In genomic region chr1:206744683-206745082, GRCh38 we compare ENCODE assay signal across 18 cellular contexts. TPM values are rescaled to one million over a fixed set of nuclear protein-coding genes. Genes with fewer than 3 reads are reported as not detected.
DNase-seq lines count a peak whose midpoint lies in the region; ATAC-seq and TF ChIP-seq lines count a peak whose summit lies in the region.
"Had no signal": no experiment of that assay in that cellular context is flagged by ENCODE, and none has a peak within 500 bp of the region (broad histone marks: within the 10 kb centered on the region; RNA-seq: fewer than 3 reads in every experiment).

No MANE protein-coding gene starts in this region.

- peaks cover 14 to 44% (median 29%) of the 10 kb centered on the region in 4 donors for H3K4me1 Mint-ChIP-seq in CD4-positive, CD25-positive, alpha-beta regulatory T cell
- H3K4me1 Mint-ChIP-seq in activated B cell treated with CpG ODN at 0.5 μM for 24 hours, result peaks cover 49% of the 10 kb centered on the region

- CTCF ChIA-PET in activated B cell treated with CpG ODN at 0.5 μM for 24 hours (lab: Charles Lee), result no interaction called here

- H3K4me1 ChIP-seq in CD4-positive, CD25-positive, alpha-beta regulatory T cell (ENCODE audit: control insufficient read depth, insufficient read depth, low read length, poor library complexity, severe bottlenecking), result peaks cover 19% of the 10 kb centered on the region
- no peaks in the 10 kb centered on the region for H3K4me1 ChIP-seq in mesenchymal stem cell (ENCODE audit: control insufficient read depth, insufficient read depth, low read depth, low read length)
- H3K4me1 ChIP-seq: colonic mucosa, esophagus squamous epithelium, HAP-1, stomach had no signal

- H3K18ac ChIP-seq in mesenchymal stem cell (ENCODE audit: low read depth in 1 of 2, low read length in 2 of 2), result no peak overlapping the region

- H2BK12ac ChIP-seq in mesenchymal stem cell (ENCODE audit: low read length in 2 of 2), result no peak overlapping the region

- peak overlapping the region in 1 of 3 donors; percentile 34 for H3K27ac Mint-ChIP-seq in CD4-positive, CD25-positive, alpha-beta regulatory T cell
- peak overlapping the region; percentile 60 for H3K27ac Mint-ChIP-seq in activated B cell treated with CpG ODN at 0.5 μM for 24 hours

- no peak overlapping the region for H3K9ac ChIP-seq in mesenchymal stem cell (ENCODE audit: low read length)

- no peak overlapping the region for H4K8ac ChIP-seq in mesenchymal stem cell (ENCODE audit: low read length)

- H3K27ac ChIP-seq in CD4-positive, CD25-positive, alpha-beta regulatory T cell (ENCODE audit: insufficient read depth, low read length, poor library complexity, severe bottlenecking), result no peak overlapping the region
- no peak overlapping the region for H3K27ac ChIP-seq in mesenchymal stem cell (ENCODE audit: low read length, poor library complexity, severe bottlenecking)
- H3K27ac ChIP-seq: colonic mucosa, esophagus squamous epithelium, stomach had no signal

- H3K79me1 ChIP-seq in mesenchymal stem cell (replicated peaks; ENCODE audit: low read length, poor library complexity, severe bottlenecking), result no peaks in the 10 kb centered on the region

- no peak overlapping the region for H2BK5ac ChIP-seq in mesenchymal stem cell (ENCODE audit: low read depth, low read length, poor library complexity, severe bottlenecking)

- 67% methylated on average over 4 of the region's 4 CpGs for WGBS in mesenchymal stem cell

- peak in 1 of 3 donors; percentile 41 for DNase-seq in CD4-positive, CD25-positive, alpha-beta regulatory T cell
- DNase-seq in ELR (ENCODE audit: low read depth), result peak; percentile 31
- no peak for DNase-seq in activated B cell treated with CpG ODN at 0.5 μM for 24 hours
- peak; percentile 37 for DNase-seq in mesenchymal stem cell
- no peak for DNase-seq in NCI-H446 treated with DMSO at 0.1 percent for 48 hours (lab: John Stamatoyannopoulos, UW)
- DNase-seq in KG1 (lab: John Stamatoyannopoulos, UW), result no peak
- DNase-seq: anterior cingulate cortex, colonic mucosa, esophagus squamous epithelium, KBM-7, NCI-H1930, NCI-H526 treated with DMSO at 0.1 percent for 48 hours, stomach, T1000 had no signal

- no peak overlapping the region for H2AK5ac ChIP-seq in mesenchymal stem cell (ENCODE audit: low read length, severe bottlenecking)

- H3K23ac ChIP-seq in mesenchymal stem cell (ENCODE audit: low read length in 2 of 2), result no peak overlapping the region

- H3K4me3 Mint-ChIP-seq in CD4-positive, CD25-positive, alpha-beta regulatory T cell, result peak overlapping the region in 1 of 4 donors; percentile 58
- H3K4me3 Mint-ChIP-seq in activated B cell treated with CpG ODN at 0.5 μM for 24 hours, result no peak overlapping the region

- H3K9me3 ChIP-seq in CD4-positive, CD25-positive, alpha-beta regulatory T cell (ENCODE audit: control insufficient read depth in 2 of 2, low read length in 2 of 2), result no peaks in the 10 kb centered on the region
- no peaks in the 10 kb centered on the region for H3K9me3 ChIP-seq in mesenchymal stem cell (ENCODE audit: control insufficient read depth, low read length)
- H3K9me3 ChIP-seq: colonic mucosa, esophagus squamous epithelium, HAP-1, stomach had no signal

- H3K36me3 ChIP-seq in CD4-positive, CD25-positive, alpha-beta regulatory T cell (ENCODE audit: control insufficient read depth, insufficient read depth, low read length), result no peaks in the 10 kb centered on the region
- peaks cover 0 to 3% of the 10 kb centered on the region in 2 experiments for H3K36me3 ChIP-seq in mesenchymal stem cell (ENCODE audit: control insufficient read depth in 1 of 2, insufficient read depth in 2 of 2, low read depth in 1 of 2, low read length in 2 of 2)
- H3K36me3 ChIP-seq: colonic mucosa, esophagus squamous epithelium, HAP-1, stomach had no signal

- no peak overlapping the region for H3K4me2 ChIP-seq in mesenchymal stem cell (ENCODE audit: low read length, poor library complexity, severe bottlenecking)

- H3K27me3 ChIP-seq in CD4-positive, CD25-positive, alpha-beta regulatory T cell (ENCODE audit: control insufficient read depth, insufficient read depth, low read length), result no peaks in the 10 kb centered on the region
- H3K27me3 ChIP-seq in mesenchymal stem cell (ENCODE audit: control insufficient read depth in 1 of 2, insufficient read depth in 1 of 2, low read length in 2 of 2), result peaks cover 0 to 3% of the 10 kb centered on the region in 2 experiments
- H3K27me3 ChIP-seq: colonic mucosa, esophagus squamous epithelium, stomach had no signal

- H2BK120ac ChIP-seq in mesenchymal stem cell (ENCODE audit: low read depth, low read length), result no peak overlapping the region

- no peak overlapping the region for H2AFZ ChIP-seq in mesenchymal stem cell (ENCODE audit: low read depth, low read length)

- no peak for TF ChIP-seq CTCF in activated B cell treated with CpG ODN at 0.5 μM for 24 hours (IDR thresholded peaks at IDR 0.05)

- H2BK15ac ChIP-seq in mesenchymal stem cell (ENCODE audit: low read depth, poor library complexity, severe bottlenecking), result no peak overlapping the region

- no peak overlapping the region for H3K4ac ChIP-seq in mesenchymal stem cell (ENCODE audit: low read depth in 1 of 2, low read length in 2 of 2)

- POLR2A ChIA-PET in activated B cell treated with CpG ODN at 0.5 μM for 24 hours (lab: Charles Lee), result interaction anchor here (0.5 to 1.7 kb wide), 7 partner anchors 13 to 38 kb away, joined by 3 to 7 read pairs (median 4); partner anchors contain the start of gene IL19

- H3K14ac ChIP-seq in mesenchymal stem cell (ENCODE audit: low read length in 2 of 2), result no peak overlapping the region

- no peak overlapping the region for H4K91ac ChIP-seq in mesenchymal stem cell (ENCODE audit: low read length)

- no peaks in the 10 kb centered on the region for H3K36me3 Mint-ChIP-seq in CD4-positive, CD25-positive, alpha-beta regulatory T cell
- no peaks in the 10 kb centered on the region for H3K36me3 Mint-ChIP-seq in activated B cell treated with CpG ODN at 0.5 μM for 24 hours (ENCODE audit: low read depth)

- no peaks in the 10 kb centered on the region for H3K27me3 Mint-ChIP-seq in CD4-positive, CD25-positive, alpha-beta regulatory T cell
- H3K27me3 Mint-ChIP-seq in activated B cell treated with CpG ODN at 0.5 μM for 24 hours, result no peaks in the 10 kb centered on the region

- peak; percentile 47 for ATAC-seq in CD4-positive, CD25-positive, alpha-beta regulatory T cell (ENCODE audit: low read depth in 2 of 2)
- ATAC-seq in activated B cell treated with CpG ODN at 0.5 μM for 24 hours (ENCODE audit: low read depth) (no peak), GM21529 (IDR thresholded peaks at IDR 0.05; ENCODE audit: unreplicated experiment) (no peak), GM18861 (IDR thresholded peaks at IDR 0.05; ENCODE audit: unreplicated experiment) (no peak)
- ATAC-seq: left lobe of liver had no signal

- no peak overlapping the region for H3K4me3 ChIP-seq in CD4-positive, CD25-positive, alpha-beta regulatory T cell (ENCODE audit: low read depth, low read length)
- no peak overlapping the region for H3K4me3 ChIP-seq in mesenchymal stem cell (ENCODE audit: insufficient read depth in 1 of 2, low read depth in 1 of 2, low read length in 2 of 2)
- H3K4me3 ChIP-seq: colonic mucosa, esophagus squamous epithelium, HAP-1, stomach had no signal

- H3K9me3 Mint-ChIP-seq in CD4-positive, CD25-positive, alpha-beta regulatory T cell, result peaks cover 0 to 1% (median 0%) of the 10 kb centered on the region in 7 donors
- no peaks in the 10 kb centered on the region for H3K9me3 Mint-ChIP-seq in activated B cell treated with CpG ODN at 0.5 μM for 24 hours

- intact Hi-C loops in activated B cell treated with CpG ODN at 0.5 μM for 24 hours (cut with micrococcal nuclease), result no loop called here

RNA-seq across cellular contexts. Expression of gene IL19, which starts 25.9 kb away (rescaled TPM):
- not detected for total RNA-seq in CD4-positive, CD25-positive, alpha-beta regulatory T cell
- polyA plus RNA-seq in CD4-positive, CD25-positive, alpha-beta regulatory T cell, result not detected
- total RNA-seq in activated B cell treated with CpG ODN at 0.5 μM for 24 hours, result not detected in 2 replicates
- polyA plus RNA-seq in mesenchymal stem cell (2013, experiment 1 of 2), result 0.04 TPM
- 0.07 TPM for polyA plus RNA-seq in mesenchymal stem cell (2013, experiment 2 of 2)
- total RNA-seq: left lobe of liver had no signal

RNA-seq across cellular contexts. Expression of gene IL10, which starts 27.6 kb away (rescaled TPM):
- total RNA-seq in CD4-positive, CD25-positive, alpha-beta regulatory T cell, result 7.0 TPM
- polyA plus RNA-seq in CD4-positive, CD25-positive, alpha-beta regulatory T cell, result 1 to 10 TPM in 2 of 4 donors, under 1 TPM in 2; 0.60 to 4.4 (median 2.0) TPM
- total RNA-seq in activated B cell treated with CpG ODN at 0.5 μM for 24 hours, result 2.8 and 3.4 TPM in 2 replicates
- 0.11 TPM for polyA plus RNA-seq in mesenchymal stem cell (2013, experiment 1 of 2)
- not detected for polyA plus RNA-seq in mesenchymal stem cell (2013, experiment 2 of 2)

RNA-seq across cellular contexts. Expression of gene MAPKAPK2, which starts 60.0 kb away (rescaled TPM):
- total RNA-seq in CD4-positive, CD25-positive, alpha-beta regulatory T cell, result 167 TPM
- 1 to 10 TPM; 2.4 to 3.8 (median 2.9) TPM for polyA plus RNA-seq in CD4-positive, CD25-positive, alpha-beta regulatory T cell
- total RNA-seq in activated B cell treated with CpG ODN at 0.5 μM for 24 hours, result 71.2 and 72.1 TPM in 2 replicates
- 73.7 TPM for polyA plus RNA-seq in mesenchymal stem cell (2013, experiment 1 of 2)
- 75.7 TPM for polyA plus RNA-seq in mesenchymal stem cell (2013, experiment 2 of 2)

Comparison
In these comparisons a context has a peak if more than half of its experiments do, and no peak if none do; other contexts are left out.
1. ATAC-seq: peak in CD4-positive, CD25-positive, alpha-beta regulatory T cell (2 of 2); none in activated B cell treated with CpG ODN at 0.5 μM for 24 hours (single experiment), GM21529 (single experiment) and GM18861 (single experiment).
2. DNase-seq: peak in ELR (single experiment) and mesenchymal stem cell (single experiment); none in activated B cell treated with CpG ODN at 0.5 μM for 24 hours (single experiment), NCI-H446 treated with DMSO at 0.1 percent for 48 hours (single experiment) and KG1 (single experiment).